Comparison of ENCODE assay signal across 14 cellular contexts in the genomic region with DNA sequence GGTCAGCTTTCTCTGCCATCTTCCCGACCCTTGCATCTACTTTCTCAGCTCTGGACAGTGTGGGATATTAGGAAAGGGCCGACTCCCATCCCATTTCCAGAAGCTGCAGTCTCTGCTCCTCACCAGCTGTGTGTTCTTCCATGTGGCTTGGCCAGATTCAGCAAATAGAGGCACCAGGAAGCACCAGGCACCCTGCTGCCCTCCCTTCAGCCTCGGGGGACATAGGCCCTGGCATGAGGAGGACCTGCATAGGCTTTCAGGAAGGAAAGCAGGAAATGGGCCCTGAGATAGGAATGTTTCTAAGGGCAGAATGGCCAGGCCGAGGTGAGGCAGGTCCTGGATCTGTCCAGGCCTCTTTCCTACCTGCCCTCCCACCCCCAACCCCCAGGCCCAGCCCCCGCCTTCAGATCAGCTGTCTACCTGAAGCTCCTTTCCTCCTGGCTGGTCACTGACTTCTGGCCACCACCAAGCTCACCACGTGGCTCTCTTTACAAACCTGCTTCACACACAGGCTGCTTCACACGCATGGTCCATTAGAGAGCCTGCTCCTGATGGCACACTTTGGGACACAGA. TPM values are rescaled to one million over a fixed set of nuclear protein-coding genes. Genes with fewer than 3 reads are reported as not detected.
DNase-seq lines count a peak whose midpoint lies in the region; ATAC-seq, FAIRE-seq and TF ChIP-seq lines count a peak whose summit lies in the region.
"Had no signal": no experiment of that assay in that cellular context is flagged by ENCODE, and none has a peak within 500 bp of the region (broad histone marks: within the 10 kb centered on the region; RNA-seq: fewer than 3 reads in every experiment).

No MANE protein-coding gene starts in this region.

- no peaks in the 10 kb centered on the region for H3K27me3 ChIP-seq in bronchial epithelial cell (ENCODE audit: control insufficient read depth, insufficient read depth, low read length)

- H3K4me3 ChIP-seq in OCI-LY7 (ENCODE audit: low read depth, low read length, poor library complexity, severe bottlenecking): no peak overlapping the region
- H3K4me3 ChIP-seq in bronchial epithelial cell (ENCODE audit: low read depth, low read length): no peak overlapping the region

- TF ChIP-seq CTCF in OCI-LY7 (conservative IDR thresholded peaks at IDR 0.05; ENCODE audit: low read length): no peak
- no peak for TF ChIP-seq CTCF in bronchial epithelial cell (IDR thresholded peaks at IDR 0.05; ENCODE audit: insufficient read depth, low read length, severe bottlenecking)

- no peaks in the 10 kb centered on the region for H3K9me2 ChIP-seq in OCI-LY7 (ENCODE audit: insufficient read depth, low read length)

- DNase-seq in NCI-H510A (lab: John Stamatoyannopoulos, UW) (peak; percentile 2), NCI-H510A treated with DMSO at 0.1 percent for 48 hours (lab: John Stamatoyannopoulos, UW) (no peak), OCI-LY7 (ENCODE audit: low spot score) (no peak), bronchial epithelial cell (ENCODE audit: low read depth) (peak; percentile 59), posterior vena cava (ENCODE audit: low spot score) (peak; percentile 70), HUDEP-2 (lab: John Stamatoyannopoulos, UW; ENCODE audit: unreplicated experiment in 76 of 76) (no peak), glomerular visceral epithelial cell (ENCODE audit: extremely low spot score) (no peak)
- DNase-seq: activated B cell treated with CpG ODN at 0.5 μM for 24 hours, GOT3, immature natural killer cell, MM.1S had no signal

- POLR2A ChIA-PET in OCI-LY7 (lab: Charles Lee): interaction anchor here (0.6 to 0.7 kb wide), 3 partner anchors 16 to 54 kb away, joined by 3 read pairs; no protein-coding TSS in a partner anchor

- no peaks in the 10 kb centered on the region for H3K4me1 ChIP-seq in OCI-LY7 (ENCODE audit: insufficient read depth, low read length, poor library complexity, severe bottlenecking)

- CTCF ChIA-PET in OCI-LY7 (lab: Charles Lee; ENCODE audit: unreplicated experiment): interaction anchor here (0.6 kb wide), 1 partner anchor 24 kb away, joined by 5 read pairs; no protein-coding TSS in a partner anchor

- H4K20me1 ChIP-seq in OCI-LY7 (ENCODE audit: insufficient read depth, low read length): no peaks in the 10 kb centered on the region

- H2AFZ ChIP-seq in OCI-LY7 (ENCODE audit: low read length): 0 out of 2 replicates have a peak overlapping the region, but pooled peaks have one; percentile 56

- H3K36me3 ChIP-seq in OCI-LY7 (ENCODE audit: insufficient read depth, low read length) (no peaks in the 10 kb centered on the region), bronchial epithelial cell (ENCODE audit: control insufficient read depth, insufficient read depth, low read length) (no peaks in the 10 kb centered on the region)

- no TSS peak for BruUV-seq in OCI-LY7 (replicated peaks; lab: Mats Ljungman, UMichigan)

- intact Hi-C loops in OCI-LY7 (cut with micrococcal nuclease; ENCODE audit: unreplicated experiment) (no loop called here), posterior vena cava (cut with DNase I) (no loop called here)

- no peak overlapping the region for H3K27ac ChIP-seq in OCI-LY7 (ENCODE audit: low read depth, low read length, poor library complexity, severe bottlenecking)

- H3K9me3 ChIP-seq in OCI-LY7 (ENCODE audit: low read length): no peaks in the 10 kb centered on the region

- no peak for ATAC-seq in HG03565 (IDR thresholded peaks at IDR 0.05; ENCODE audit: unreplicated experiment)

- H3K79me2 ChIP-seq in OCI-LY7 (ENCODE audit: insufficient read depth, low read depth, low read length): no peaks in the 10 kb centered on the region

- H3K4me2 ChIP-seq in OCI-LY7 (ENCODE audit: low read length): no peak overlapping the region

- no peak for FAIRE-seq in bronchial epithelial cell (lab: Jason Lieb, UNC)
- FAIRE-seq: A204.1, endothelial cell of umbilical vein had no signal

RNA-seq across cellular contexts. Expression of a gene that starts 27.5 kb away (rescaled TPM):
- 14.9 and 15.2 TPM in 2 replicates for total RNA-seq in OCI-LY7 (2014; rRNA removed; shearing (Covaris generic))
- total RNA-seq in OCI-LY7 (2022): 22.7 and 27.2 TPM in 2 replicates
- total RNA-seq in bronchial epithelial cell: 18.2 and 19.6 TPM in 2 replicates
- 10 to 100 TPM; 27.7 to 42.5 TPM for total RNA-seq in posterior vena cava

Comparison
In these comparisons a context has a peak if more than half of its experiments do, and no peak if none do; other contexts are left out.
1. DNase-seq: peak in NCI-H510A (single experiment), bronchial epithelial cell (single experiment) and posterior vena cava (single experiment); none in NCI-H510A treated with DMSO at 0.1 percent for 48 hours (single experiment), OCI-LY7 (single experiment), HUDEP-2 (0 of 76) and glomerular visceral epithelial cell (single experiment).